21 cellular contexts compared by ENCODE assay signal in genomic region chr2:88955607-88956006, GRCh38.
"Had no signal": no experiment of that assay in that cellular context is flagged by ENCODE, and none has a peak within 500 bp of the region (broad histone marks: within the 10 kb centered on the region; RNA-seq: fewer than 3 reads in every experiment).

No MANE protein-coding gene starts in this region.

- ATAC-seq: naive thymus-derived CD4-positive, alpha-beta T cell; stimulated activated memory B cell treated with anti-CD40 and anti-IgM and Interleukin-4, amounts not matched to agents 10 μg/mL and 1 μg/mL and 100 μg/mL, for 72 hours; stimulated activated naive CD8-positive, alpha-beta T cell treated with anti-CD3 and anti-CD28 coated beads, Interleukin-15, Interleukin-2, amounts not matched to agents 100 U/mL and 50 U/mL, for 24 hours had no signal

- H3K4me1 Mint-ChIP-seq: immature natural killer cell; mesothelial cell of epicardium; nephron; neural progenitor cell; stimulated activated memory B cell treated with anti-CD40 and anti-IgM and Interleukin-4, amounts not matched to agents 10 μg/mL and 1 μg/mL and 100 μg/mL, for 72 hours had no signal

- H3K27me3 Mint-ChIP-seq: stimulated activated memory B cell treated with anti-CD40 and anti-IgM and Interleukin-4, amounts not matched to agents 10 μg/mL and 1 μg/mL and 100 μg/mL, for 72 hours; type B pancreatic cell had no signal

- H3K36me3 Mint-ChIP-seq: immature natural killer cell; naive thymus-derived CD4-positive, alpha-beta T cell; neural progenitor cell; stimulated activated memory B cell treated with anti-CD40 and anti-IgM and Interleukin-4, amounts not matched to agents 10 μg/mL and 1 μg/mL and 100 μg/mL, for 72 hours; type B pancreatic cell had no signal

- H3K9me3 Mint-ChIP-seq: naive thymus-derived CD4-positive, alpha-beta T cell; stimulated activated memory B cell treated with anti-CD40 and anti-IgM and Interleukin-4, amounts not matched to agents 10 μg/mL and 1 μg/mL and 100 μg/mL, for 72 hours had no signal

- H3K27ac Mint-ChIP-seq: endodermal cell; immature natural killer cell; mesothelial cell of epicardium; naive thymus-derived CD4-positive, alpha-beta T cell; nephron; neural progenitor cell; progenitor cell of endocrine pancreas; stimulated activated memory B cell treated with anti-CD40 and anti-IgM and Interleukin-4, amounts not matched to agents 10 μg/mL and 1 μg/mL and 100 μg/mL, for 72 hours; type B pancreatic cell had no signal

- DNase-seq: dorsolateral prefrontal cortex; effector CD8-positive, alpha-beta T cell; endodermal cell; foreskin melanocyte; hypothalamus; immature natural killer cell; mesenchymal stem cell; naive thymus-derived CD4-positive, alpha-beta T cell; sigmoid colon; stimulated activated CD4-positive, alpha-beta T cell treated with anti-CD3 and anti-CD28 coated beads, Interleukin-2, amount 100 ng/mL, for 24 hours; stimulated activated CD4-positive, alpha-beta T cell treated with anti-CD3 and anti-CD28 coated beads, Interleukin-4, amount 100 ng/mL, for 24 hours; stimulated activated naive CD8-positive, alpha-beta T cell treated with anti-CD3 and anti-CD28 coated beads, Interleukin-15, Interleukin-2, amounts not matched to agents 100 U/mL and 50 U/mL, for 24 hours; substantia nigra; testis; tibial artery had no signal

- H3K4me3 Mint-ChIP-seq: endodermal cell; immature natural killer cell; mesothelial cell of epicardium; naive thymus-derived CD4-positive, alpha-beta T cell; nephron; neural progenitor cell; stimulated activated memory B cell treated with anti-CD40 and anti-IgM and Interleukin-4, amounts not matched to agents 10 μg/mL and 1 μg/mL and 100 μg/mL, for 72 hours; type B pancreatic cell had no signal
